ENCODE assay signal across 15 cellular contexts in the genomic region with DNA sequence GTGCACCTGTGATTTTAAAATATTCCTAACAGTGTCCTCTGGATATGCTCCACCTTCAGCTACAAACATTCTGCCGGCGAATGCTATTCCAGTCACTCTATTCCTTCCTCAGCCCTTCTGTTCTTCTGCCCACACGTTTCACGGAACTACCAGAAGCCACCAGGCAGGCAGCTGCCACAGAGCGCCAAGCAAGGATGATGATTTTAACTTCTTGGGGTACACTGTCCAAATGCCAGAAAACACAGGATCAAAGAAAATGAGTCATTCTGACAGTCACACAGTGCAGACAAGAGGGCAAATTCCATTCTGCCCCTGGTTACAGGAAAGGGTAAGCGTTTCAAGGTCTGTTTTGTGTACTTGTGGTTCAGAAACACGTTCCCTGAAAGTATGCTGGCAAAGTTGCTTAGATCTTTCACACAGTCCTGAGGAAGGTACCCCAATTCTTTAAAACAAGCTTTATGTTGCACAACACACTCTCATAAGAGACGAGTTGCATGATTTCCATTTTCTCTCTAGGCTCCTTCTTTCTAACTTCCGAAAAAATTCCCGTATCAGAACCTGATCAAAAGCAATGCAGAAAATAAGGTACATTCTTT.
DNase-seq lines count a peak whose midpoint lies in the region; ATAC-seq and TF ChIP-seq lines count a peak whose summit lies in the region.
"Had no signal": no experiment of that assay in that cellular context is flagged by ENCODE, and none has a peak within 500 bp of the region (broad histone marks: within the 10 kb centered on the region; RNA-seq: fewer than 3 reads in every experiment).

No MANE protein-coding gene starts in this region.

- DNase-seq in GM03348 (ENCODE audit: low spot score) (peak; percentile 2), SW480 (ENCODE audit: low spot score) (peak; percentile 76), foreskin keratinocyte (peak in 1 of 2 donors; percentile 30), occipital lobe (lab: John Stamatoyannopoulos, UW) (peak; percentile 67), GOT3 (lab: John Stamatoyannopoulos, UW) (no peak), middle frontal gyrus (ENCODE audit: extremely low spot score, low spot score) (no peak), SJCRH30 (no peak), NCI-H1694 (lab: John Stamatoyannopoulos, UW) (no peak)
- DNase-seq: activated CD8-positive, alpha-beta T cell treated with anti-CD3 and anti-CD28 coated beads for 36 hours; activated naive CD4-positive, alpha-beta T cell treated with anti-CD3 and anti-CD28 coated beads, Interleukin-2, amount 50 U/mL, for 16 hours; left ventricle myocardium superior; NCI-H345; stimulated activated CD4-positive, alpha-beta T cell treated with anti-CD3 and anti-CD28 coated beads, Interleukin-2, amount 100 ng/mL, for 48 hours; stimulated activated naive CD4-positive, alpha-beta T cell treated with Interleukin-2 at 50 U/mL for 16 hours had no signal

- H3K9me3 ChIP-seq in SJCRH30 (replicated peaks), result no peaks in the 10 kb centered on the region

- H3K4me1 ChIP-seq in foreskin keratinocyte (no peaks in the 10 kb centered on the region), SJCRH30 (no peaks in the 10 kb centered on the region)

- H3K27me3 ChIP-seq in foreskin keratinocyte (no peaks in the 10 kb centered on the region), SJCRH30 (0 out of 2 replicates have a peak, but pooled peaks cover under 1% of the 10 kb centered on the region)

- H3K36me3 ChIP-seq in SJCRH30, result no peaks in the 10 kb centered on the region

- peak; percentile 65 for ATAC-seq in foreskin keratinocyte
- ATAC-seq: activated CD8-positive, alpha-beta T cell treated with anti-CD3 and anti-CD28 coated beads for 36 hours; left ventricle myocardium superior had no signal

- no peak overlapping the region for H3K4me3 ChIP-seq in SJCRH30

- H3K27ac ChIP-seq in foreskin keratinocyte, result no peak overlapping the region
- H3K27ac ChIP-seq in SJCRH30, result no peak overlapping the region
- H3K27ac ChIP-seq: HL-60 had no signal

- no peak for TF ChIP-seq CTCF in foreskin keratinocyte (conservative IDR thresholded peaks at IDR 0.05)

Comparison
In these comparisons a context has a peak if more than half of its experiments do, and no peak if none do; other contexts are left out.
1. DNase-seq: peak in GM03348 (single experiment), SW480 (single experiment) and occipital lobe (single experiment); none in GOT3 (single experiment), middle frontal gyrus (single experiment), SJCRH30 (0 of 2) and NCI-H1694 (single experiment).